Comparison of ENCODE assay signal across 9 cellular contexts in the genomic region with DNA sequence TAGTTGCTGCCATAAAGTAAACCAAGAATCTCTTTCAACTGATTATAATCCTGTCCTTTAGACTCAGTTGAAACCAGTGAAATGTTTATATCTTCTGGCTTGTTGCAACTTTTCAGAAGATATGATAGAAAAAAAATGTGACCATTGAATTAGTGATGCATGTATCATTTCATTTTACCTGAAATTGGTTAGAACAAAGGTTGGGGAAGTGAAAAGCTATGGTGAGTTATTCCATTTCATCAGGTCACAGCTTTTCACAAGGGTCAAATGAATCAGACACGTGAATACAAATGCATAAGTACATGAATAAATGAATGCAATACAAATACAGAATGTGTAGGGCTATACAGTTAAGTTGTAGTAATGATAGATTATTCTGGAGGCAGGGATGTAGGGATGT. TPM values are rescaled to one million over a fixed set of nuclear protein-coding genes. Genes with fewer than 3 reads are reported as not detected.
"Had no signal": no experiment of that assay in that cellular context is flagged by ENCODE, and none has a peak within 500 bp of the region (broad histone marks: within the 10 kb centered on the region; RNA-seq: fewer than 3 reads in every experiment).

No MANE protein-coding gene starts in this region.

- FAIRE-seq: HepG2, K562 had no signal

- H3K9me3 Mint-ChIP-seq: IgD-negative memory B cell had no signal

- H3K9ac ChIP-seq: KMS-11 had no signal

- H3K27ac Mint-ChIP-seq: IgD-negative memory B cell had no signal

- H3K27me3 Mint-ChIP-seq: IgD-negative memory B cell had no signal

- H3K4me3 Mint-ChIP-seq: IgD-negative memory B cell had no signal

- H3K4me1 Mint-ChIP-seq: IgD-negative memory B cell had no signal

- H3K4me2 ChIP-seq: KMS-11 had no signal

- H3K36me3 Mint-ChIP-seq: IgD-negative memory B cell had no signal

- ATAC-seq: HepG2, K562 had no signal

- DNase-seq: Karpas-422, Kasumi-1, KBM-7, KG1 had no signal

- H3K27ac ChIP-seq: HL-60, KMS-11 had no signal

- H3K4me3 ChIP-seq: K562 had no signal

RNA-seq across cellular contexts. Expression of a gene that starts 15.1 kb away (rescaled TPM):
- total RNA-seq: HepG2 had no signal
- polyA plus RNA-seq: HepG2 had no signal
